Comparison of ENCODE assay signal across 9 cellular contexts in genomic region chr17:68246271-68247028, GRCh38. TPM values are rescaled to one million over a fixed set of nuclear protein-coding genes. Genes with fewer than 3 reads are reported as not detected.
A peak's percentile ranks its signal among the peaks of the same experiment; 100 is the strongest.
DNase-seq lines count a peak whose midpoint lies in the region; ATAC-seq and TF ChIP-seq lines count a peak whose summit lies in the region.
"Had no signal": no experiment of that assay in that cellular context is flagged by ENCODE, and none has a peak within 500 bp of the region (broad histone marks: within the 10 kb centered on the region; RNA-seq: fewer than 3 reads in every experiment).

No MANE protein-coding gene starts in this region.

- DNase-seq in activated T-cell treated with anti-CD3 and anti-CD28 coated beads, Interleukin-2, amount 50 U/mL, for 24 hours, result no peak
- no peak for DNase-seq in activated T-cell treated with anti-CD3 and anti-CD28 coated beads for 4 hours
- peak; percentile 33 for DNase-seq in RKO (ENCODE audit: low spot score)
- DNase-seq in endothelial cell (ENCODE audit: low spot score), result no peak
- DNase-seq in NCI-H526 (lab: John Stamatoyannopoulos, UW), result no peak
- DNase-seq in SIG-M5 treated with dmso at 0.1 percent for 504 hours (lab: John Stamatoyannopoulos, UW; ENCODE audit: unreplicated experiment), result no peak
- DNase-seq in NCI-H446 (lab: John Stamatoyannopoulos, UW), result no peak
- DNase-seq: erythroblast had no signal

- peak overlapping the region; percentile 83 for H3K4me3 Mint-ChIP-seq in activated T-cell treated with anti-CD3 and anti-CD28 coated beads, Interleukin-2, amount 50 U/mL, for 24 hours
- H3K4me3 Mint-ChIP-seq in endothelial cell (ENCODE audit: unreplicated experiment), result peak overlapping the region; percentile 84
- H3K4me3 Mint-ChIP-seq in stimulated activated memory B cell treated with anti-CD40 and anti-IgM and Interleukin-4, amounts not matched to agents 10 μg/mL and 1 μg/mL and 100 μg/mL, for 72 hours, result peak overlapping the region; percentile 82

- no peaks in the 10 kb centered on the region for H3K27me3 Mint-ChIP-seq in activated T-cell treated with anti-CD3 and anti-CD28 coated beads, Interleukin-2, amount 50 U/mL, for 24 hours
- peaks cover 3% of the 10 kb centered on the region for H3K27me3 Mint-ChIP-seq in endothelial cell (ENCODE audit: unreplicated experiment)
- H3K27me3 Mint-ChIP-seq in stimulated activated memory B cell treated with anti-CD40 and anti-IgM and Interleukin-4, amounts not matched to agents 10 μg/mL and 1 μg/mL and 100 μg/mL, for 72 hours, result no peaks in the 10 kb centered on the region

- H3K9me3 Mint-ChIP-seq in activated T-cell treated with anti-CD3 and anti-CD28 coated beads, Interleukin-2, amount 50 U/mL, for 24 hours, result no peaks in the 10 kb centered on the region
- no peaks in the 10 kb centered on the region for H3K9me3 Mint-ChIP-seq in endothelial cell (ENCODE audit: unreplicated experiment)
- H3K9me3 Mint-ChIP-seq in stimulated activated memory B cell treated with anti-CD40 and anti-IgM and Interleukin-4, amounts not matched to agents 10 μg/mL and 1 μg/mL and 100 μg/mL, for 72 hours, result no peaks in the 10 kb centered on the region

- H3K27ac Mint-ChIP-seq in activated T-cell treated with anti-CD3 and anti-CD28 coated beads, Interleukin-2, amount 50 U/mL, for 24 hours, result peak overlapping the region; percentile 98
- peak overlapping the region; percentile 84 for H3K27ac Mint-ChIP-seq in endothelial cell (ENCODE audit: unreplicated experiment)
- H3K27ac Mint-ChIP-seq in stimulated activated memory B cell treated with anti-CD40 and anti-IgM and Interleukin-4, amounts not matched to agents 10 μg/mL and 1 μg/mL and 100 μg/mL, for 72 hours, result peak overlapping the region; percentile 98

- peaks cover 39% of the 10 kb centered on the region for H3K36me3 Mint-ChIP-seq in activated T-cell treated with anti-CD3 and anti-CD28 coated beads, Interleukin-2, amount 50 U/mL, for 24 hours (ENCODE audit: low read depth)
- H3K36me3 Mint-ChIP-seq in endothelial cell (ENCODE audit: low read depth, unreplicated experiment), result no peaks in the 10 kb centered on the region
- peaks cover 6% of the 10 kb centered on the region for H3K36me3 Mint-ChIP-seq in stimulated activated memory B cell treated with anti-CD40 and anti-IgM and Interleukin-4, amounts not matched to agents 10 μg/mL and 1 μg/mL and 100 μg/mL, for 72 hours

- H3K4me1 Mint-ChIP-seq in activated T-cell treated with anti-CD3 and anti-CD28 coated beads, Interleukin-2, amount 50 U/mL, for 24 hours (ENCODE audit: low read depth), result peaks cover 40% of the 10 kb centered on the region
- peaks cover 14% of the 10 kb centered on the region for H3K4me1 Mint-ChIP-seq in endothelial cell (ENCODE audit: unreplicated experiment)
- peaks cover 42% of the 10 kb centered on the region for H3K4me1 Mint-ChIP-seq in stimulated activated memory B cell treated with anti-CD40 and anti-IgM and Interleukin-4, amounts not matched to agents 10 μg/mL and 1 μg/mL and 100 μg/mL, for 72 hours

- no peak for TF ChIP-seq CTCF in endothelial cell (IDR thresholded peaks at IDR 0.05; ENCODE audit: unreplicated experiment)

- ATAC-seq in stimulated activated memory B cell treated with anti-CD40 and anti-IgM and Interleukin-4, amounts not matched to agents 10 μg/mL and 1 μg/mL and 100 μg/mL, for 72 hours, result no peak

RNA-seq across cellular contexts. Expression of gene AMZ2, which starts 1.4 kb away (rescaled TPM):
- 70.3 TPM for total RNA-seq in endothelial cell (ENCODE audit: unreplicated experiment)

RNA-seq across cellular contexts. Expression of gene SLC16A6, which starts 44.5 kb away (rescaled TPM):
- total RNA-seq in endothelial cell (ENCODE audit: unreplicated experiment), result 2.4 TPM

RNA-seq across cellular contexts. Expression of gene ARSG, which starts 44.8 kb away (rescaled TPM):
- 9.8 TPM for total RNA-seq in endothelial cell (ENCODE audit: unreplicated experiment)
